ENCODE assay signal across 1 cellular context in genomic region chr7:158815046-158815445, GRCh38.
TF ChIP-seq lines count a peak whose summit lies in the region.

No MANE protein-coding gene starts in this region.

TF ChIP-seq in HCT116, 20 proteins besides CTCF, POLR2A, EP300 and RAD21 (continued from another document):
- no peak for TF ChIP-seq REST (IDR thresholded peaks at IDR 0.05; ENCODE audit: low read depth)
- TF ChIP-seq YY1 (IDR thresholded peaks at IDR 0.05; ENCODE audit: extremely low read depth, insufficient replicate concordance, low read depth, low read length): no peak
- TF ChIP-seq TCF7L2 (IDR thresholded peaks at IDR 0.05; ENCODE audit: borderline replicate concordance, extremely low read depth, insufficient read depth, insufficient read length): no peak
- TF ChIP-seq CEBPB (IDR thresholded peaks at IDR 0.05; ENCODE audit: low read depth): no peak
- TF ChIP-seq ZNF274 (IDR thresholded peaks at IDR 0.05; ENCODE audit: low read depth, low read length): no peak
- no peak for TF ChIP-seq ZFX (IDR thresholded peaks at IDR 0.05)
- TF ChIP-seq FOSL1 (IDR thresholded peaks at IDR 0.05; ENCODE audit: low read depth): no peak
- TF ChIP-seq EZH2 (IDR thresholded peaks at IDR 0.05): no peak
- no peak for TF ChIP-seq MAX (IDR thresholded peaks at IDR 0.05)
- no peak for TF ChIP-seq SIN3A (IDR thresholded peaks at IDR 0.05; ENCODE audit: low read depth)
